12 cellular contexts compared by ENCODE assay signal in the genomic region with DNA sequence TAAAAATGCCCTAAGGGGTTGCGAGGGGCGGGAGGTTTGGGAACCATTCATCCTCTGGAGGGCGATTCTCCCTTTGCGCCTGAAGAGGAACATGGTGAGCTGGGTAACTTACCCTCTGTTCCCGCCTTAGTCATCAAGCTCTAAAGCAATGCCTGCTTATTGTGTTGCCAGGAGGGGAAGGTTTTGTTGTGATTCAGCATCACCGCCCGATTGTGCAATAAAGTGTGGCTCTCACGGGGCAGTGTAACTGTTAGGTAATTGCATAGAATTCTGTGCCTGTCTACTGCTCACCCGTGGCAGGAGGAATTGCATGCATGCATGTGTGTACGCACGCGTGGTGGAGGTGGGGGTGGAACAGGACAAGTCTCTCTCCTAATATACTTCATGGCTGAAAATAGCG.
DNase-seq lines count a peak whose midpoint lies in the region; ATAC-seq and TF ChIP-seq lines count a peak whose summit lies in the region.
"Had no signal": no experiment of that assay in that cellular context is flagged by ENCODE, and none has a peak within 500 bp of the region (broad histone marks: within the 10 kb centered on the region; RNA-seq: fewer than 3 reads in every experiment).

No MANE protein-coding gene starts in this region.

- POLR2A ChIA-PET in WTC11 (lab: Charles Lee) = no interaction called here

- H3K27me3 Mint-ChIP-seq in WTC11 (ENCODE audit: low read depth) = no peaks in the 10 kb centered on the region
- H3K27me3 Mint-ChIP-seq: T-cell had no signal

- no peaks in the 10 kb centered on the region for H3K9me3 ChIP-seq in adrenal gland (replicated peaks in 1 of 3)
- H3K9me3 ChIP-seq: colonic mucosa, prostate gland had no signal

- intact Hi-C loops in adrenal gland (cut with DNase I) = no loop called here
- intact Hi-C loops in left colon (cut with DNase I, micrococcal nuclease) = no loop called here

- CTCF ChIA-PET in WTC11 (lab: Charles Lee) = interaction anchor here (0.6 to 1.9 kb wide), 3 partner anchors 16 to 268 kb away, joined by 3 to 9 read pairs (median 3); no protein-coding TSS in a partner anchor

- peaks cover 0 to 4% of the 10 kb centered on the region in 2 donors for H3K4me1 ChIP-seq in adrenal gland (replicated peaks in 1 of 2)
- H3K4me1 ChIP-seq: colonic mucosa, prostate gland had no signal

- no peaks in the 10 kb centered on the region for H3K27me3 ChIP-seq in adrenal gland
- H3K27me3 ChIP-seq: colonic mucosa had no signal

- no peak overlapping the region for H3K4me3 Mint-ChIP-seq in WTC11
- H3K4me3 Mint-ChIP-seq: T-cell had no signal

- no peaks in the 10 kb centered on the region for H3K9me3 Mint-ChIP-seq in WTC11
- H3K9me3 Mint-ChIP-seq: T-cell had no signal

- ATAC-seq in left colon = peak; percentile 50
- no peak for ATAC-seq in HG03175 (IDR thresholded peaks at IDR 0.05; ENCODE audit: unreplicated experiment)
- ATAC-seq in WTC11 = no peak
- ATAC-seq: T-cell had no signal

- H3K36me3 ChIP-seq in adrenal gland (replicated peaks in 1 of 2) = no peaks in the 10 kb centered on the region
- H3K36me3 ChIP-seq: colonic mucosa, prostate gland had no signal

- peak; percentile 95 for DNase-seq in AG09309 (ENCODE audit: low read depth)
- DNase-seq in HT1080 (ENCODE audit: low read depth) = peak; percentile 89
- peak in 4 of 7 donors; percentile 12 to 32 (median 24) for DNase-seq in adrenal gland
- DNase-seq in left colon = no peak
- DNase-seq in hippocampal formation (lab: John Stamatoyannopoulos, UW) = no peak
- no peak for DNase-seq in WTC11 (ENCODE audit: low spot score)
- no peak for DNase-seq in NCI-H1092 (lab: John Stamatoyannopoulos, UW)
- DNase-seq: activated T-cell treated with anti-CD3 and anti-CD28 coated beads, Interleukin-2, amount 50 U/mL, for 1 hour; colonic mucosa had no signal

- no peak overlapping the region for H3K27ac Mint-ChIP-seq in WTC11
- H3K27ac Mint-ChIP-seq: T-cell had no signal

- no peak for TF ChIP-seq POLR2A in adrenal gland (IDR thresholded peaks at IDR 0.05)

- TF ChIP-seq CTCF in AG09309 (IDR thresholded peaks at IDR 0.05; ENCODE audit: control insufficient read depth, insufficient read depth, low read depth, low read length, missing control alignments) (peak; percentile 30), adrenal gland (IDR thresholded peaks at IDR 0.05) (no peak), WTC11 (IDR thresholded peaks at IDR 0.05) (no peak)

- H3K27ac ChIP-seq in adrenal gland = no peak overlapping the region
- H3K27ac ChIP-seq: colonic mucosa, prostate gland had no signal

- no peaks in the 10 kb centered on the region for H3K36me3 Mint-ChIP-seq in WTC11
- H3K36me3 Mint-ChIP-seq: T-cell had no signal

- 75 to 84% (median 81%) methylated on average over 13 of the region's 13 CpGs for WGBS in adrenal gland, 4 donors

- H3K4me1 Mint-ChIP-seq in WTC11 = no peaks in the 10 kb centered on the region
- H3K4me1 Mint-ChIP-seq: T-cell had no signal

- H3K4me3 ChIP-seq in AG09309 (ENCODE audit: control insufficient read depth, low read depth, low read length) (no peak overlapping the region), adrenal gland (no peak overlapping the region)
- H3K4me3 ChIP-seq: colonic mucosa, prostate gland had no signal

TF ChIP-seq in WTC11, 78 proteins besides CTCF, POLR2A, EP300 and RAD21:
- TF ChIP-seq ZNF263 (CRISPR knock-in tag; IDR thresholded peaks at IDR 0.05; ENCODE audit: low read depth) (no peak), SMAD3 (CRISPR knock-in tag; IDR thresholded peaks at IDR 0.05; ENCODE audit: borderline replicate concordance) (no peak), EMX1 (CRISPR knock-in tag; IDR thresholded peaks at IDR 0.05) (no peak), ZNF232 (CRISPR knock-in tag; IDR thresholded peaks at IDR 0.05) (no peak), SMAD4 (CRISPR knock-in tag; IDR thresholded peaks at IDR 0.05) (no peak), ZNF423 (CRISPR knock-in tag; IDR thresholded peaks at IDR 0.05) (no peak), CREB1 (CRISPR knock-in tag; IDR thresholded peaks at IDR 0.05) (no peak)
- TF ChIP-seq, protein P1, sequence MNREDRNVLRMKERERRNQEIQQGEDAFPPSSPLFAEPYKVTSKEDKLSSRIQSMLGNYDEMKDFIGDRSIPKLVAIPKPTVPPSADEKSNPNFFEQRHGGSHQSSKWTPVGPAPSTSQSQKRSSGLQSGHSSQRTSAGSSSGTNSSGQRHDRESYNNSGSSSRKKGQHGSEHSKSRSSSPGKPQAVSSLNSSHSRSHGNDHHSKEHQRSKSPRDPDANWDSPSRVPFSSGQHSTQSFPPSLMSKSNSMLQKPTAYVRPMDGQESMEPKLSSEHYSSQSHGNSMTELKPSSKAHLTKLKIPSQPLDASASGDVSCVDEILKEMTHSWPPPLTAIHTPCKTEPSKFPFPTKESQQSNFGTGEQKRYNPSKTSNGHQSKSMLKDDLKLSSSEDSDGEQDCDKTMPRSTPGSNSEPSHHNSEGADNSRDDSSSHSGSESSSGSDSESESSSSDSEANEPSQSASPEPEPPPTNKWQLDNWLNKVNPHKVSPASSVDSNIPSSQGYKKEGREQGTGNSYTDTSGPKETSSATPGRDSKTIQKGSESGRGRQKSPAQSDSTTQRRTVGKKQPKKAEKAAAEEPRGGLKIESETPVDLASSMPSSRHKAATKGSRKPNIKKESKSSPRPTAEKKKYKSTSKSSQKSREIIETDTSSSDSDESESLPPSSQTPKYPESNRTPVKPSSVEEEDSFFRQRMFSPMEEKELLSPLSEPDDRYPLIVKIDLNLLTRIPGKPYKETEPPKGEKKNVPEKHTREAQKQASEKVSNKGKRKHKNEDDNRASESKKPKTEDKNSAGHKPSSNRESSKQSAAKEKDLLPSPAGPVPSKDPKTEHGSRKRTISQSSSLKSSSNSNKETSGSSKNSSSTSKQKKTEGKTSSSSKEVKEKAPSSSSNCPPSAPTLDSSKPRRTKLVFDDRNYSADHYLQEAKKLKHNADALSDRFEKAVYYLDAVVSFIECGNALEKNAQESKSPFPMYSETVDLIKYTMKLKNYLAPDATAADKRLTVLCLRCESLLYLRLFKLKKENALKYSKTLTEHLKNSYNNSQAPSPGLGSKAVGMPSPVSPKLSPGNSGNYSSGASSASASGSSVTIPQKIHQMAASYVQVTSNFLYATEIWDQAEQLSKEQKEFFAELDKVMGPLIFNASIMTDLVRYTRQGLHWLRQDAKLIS (CRISPR knock-in tag; IDR thresholded peaks at IDR 0.05; ENCODE audit: borderline replicate concordance) = no peak
- TF ChIP-seq, protein P2, sequence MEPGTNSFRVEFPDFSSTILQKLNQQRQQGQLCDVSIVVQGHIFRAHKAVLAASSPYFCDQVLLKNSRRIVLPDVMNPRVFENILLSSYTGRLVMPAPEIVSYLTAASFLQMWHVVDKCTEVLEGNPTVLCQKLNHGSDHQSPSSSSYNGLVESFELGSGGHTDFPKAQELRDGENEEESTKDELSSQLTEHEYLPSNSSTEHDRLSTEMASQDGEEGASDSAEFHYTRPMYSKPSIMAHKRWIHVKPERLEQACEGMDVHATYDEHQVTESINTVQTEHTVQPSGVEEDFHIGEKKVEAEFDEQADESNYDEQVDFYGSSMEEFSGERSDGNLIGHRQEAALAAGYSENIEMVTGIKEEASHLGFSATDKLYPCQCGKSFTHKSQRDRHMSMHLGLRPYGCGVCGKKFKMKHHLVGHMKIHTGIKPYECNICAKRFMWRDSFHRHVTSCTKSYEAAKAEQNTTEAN (CRISPR knock-in tag; IDR thresholded peaks at IDR 0.05) = no peak
- TF ChIP-seq, protein P3, sequence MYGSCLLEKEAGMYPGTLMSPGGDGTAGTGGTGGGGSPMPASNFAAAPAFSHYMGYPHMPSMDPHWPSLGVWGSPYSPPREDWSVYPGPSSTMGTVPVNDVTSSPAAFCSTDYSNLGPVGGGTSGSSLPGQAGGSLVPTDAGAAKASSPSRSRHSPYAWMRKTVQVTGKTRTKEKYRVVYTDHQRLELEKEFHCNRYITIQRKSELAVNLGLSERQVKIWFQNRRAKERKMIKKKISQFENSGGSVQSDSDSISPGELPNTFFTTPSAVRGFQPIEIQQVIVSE (CRISPR knock-in tag; IDR thresholded peaks at IDR 0.05; ENCODE audit: borderline replicate concordance) = no peak

Comparison
In these comparisons a context has a peak if more than half of its experiments do, and no peak if none do; other contexts are left out.
1. DNase-seq: peak in AG09309 (single experiment), HT1080 (single experiment) and adrenal gland (4 of 7); none in left colon (0 of 2), hippocampal formation (0 of 2), WTC11 (single experiment) and NCI-H1092 (single experiment).